28 cellular contexts compared by ENCODE assay signal in the genomic region with DNA sequence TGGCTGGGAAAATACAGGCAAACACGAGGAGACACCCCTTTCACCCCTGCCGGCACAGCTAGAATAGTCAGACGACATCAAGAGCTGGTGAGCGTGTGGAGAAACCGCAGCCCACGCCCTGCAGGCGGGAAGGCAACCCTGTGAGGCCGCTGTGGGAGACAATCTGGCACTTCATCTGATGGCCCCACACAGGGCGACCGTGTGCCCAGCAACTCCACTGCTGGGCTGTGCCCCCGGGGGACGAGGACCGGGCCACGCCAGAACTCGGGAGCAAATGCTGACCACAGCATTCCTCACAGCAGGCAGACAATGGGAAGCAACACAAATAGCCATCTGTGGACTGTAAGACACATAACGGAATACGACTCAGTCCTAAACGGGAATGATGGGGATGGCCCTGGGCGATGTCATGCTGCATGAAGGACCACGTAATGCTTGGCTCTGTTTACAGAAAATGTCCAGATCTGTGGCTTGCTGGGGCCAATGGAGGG. TPM values are rescaled to one million over a fixed set of nuclear protein-coding genes. Genes with fewer than 3 reads are reported as not detected.
A peak's percentile ranks its signal among the peaks of the same experiment; 100 is the strongest.
DNase-seq lines count a peak whose midpoint lies in the region; TF ChIP-seq lines count a peak whose summit lies in the region.
"Had no signal": no experiment of that assay in that cellular context is flagged by ENCODE, and none has a peak within 500 bp of the region (broad histone marks: within the 10 kb centered on the region; RNA-seq: fewer than 3 reads in every experiment).

No MANE protein-coding gene starts in this region.

- no peaks in the 10 kb centered on the region for H3K4me1 Mint-ChIP-seq in activated naive CD4-positive, alpha-beta T cell treated with anti-CD3 and anti-CD28 coated beads, Interleukin-2, amount 10 ng/mL, durations not matched to agents 7 days and 5 days
- H3K4me1 Mint-ChIP-seq: B cell had no signal

- no peak overlapping the region for H3K27ac Mint-ChIP-seq in activated naive CD4-positive, alpha-beta T cell treated with anti-CD3 and anti-CD28 coated beads, Interleukin-2, amount 10 ng/mL, durations not matched to agents 7 days and 5 days
- H3K27ac Mint-ChIP-seq: activated CD4-positive, alpha-beta memory T cell treated with anti-CD3 and anti-CD28 coated beads for 36 hours; B cell; CD8-positive, alpha-beta memory T cell; H9; stimulated activated effector memory CD8-positive, alpha-beta T cell treated with anti-CD3 and anti-CD28 coated beads, Interleukin-12 subunit alpha, Interleukin-12 subunit beta, amount 100 ng/mL, for 72 hours had no signal

- TF ChIP-seq POLR2A in suprapubic skin (IDR thresholded peaks at IDR 0.05), result no peak

- H3K36me3 Mint-ChIP-seq in activated naive CD4-positive, alpha-beta T cell treated with anti-CD3 and anti-CD28 coated beads, Interleukin-2, amount 10 ng/mL, durations not matched to agents 7 days and 5 days, result no peaks in the 10 kb centered on the region
- H3K36me3 Mint-ChIP-seq: activated CD4-positive, alpha-beta memory T cell treated with anti-CD3 and anti-CD28 coated beads for 36 hours; CD8-positive, alpha-beta memory T cell; stimulated activated effector memory CD8-positive, alpha-beta T cell treated with anti-CD3 and anti-CD28 coated beads, Interleukin-12 subunit alpha, Interleukin-12 subunit beta, amount 100 ng/mL, for 72 hours had no signal

- H3K27me3 Mint-ChIP-seq in activated naive CD4-positive, alpha-beta T cell treated with anti-CD3 and anti-CD28 coated beads, Interleukin-2, amount 10 ng/mL, durations not matched to agents 7 days and 5 days, result peaks cover 8% of the 10 kb centered on the region

- peaks cover 6% of the 10 kb centered on the region for H3K4me1 ChIP-seq in suprapubic skin
- H3K4me1 ChIP-seq: adrenal gland, breast epithelium, colonic mucosa, psoas muscle had no signal

- TF ChIP-seq EP300 in suprapubic skin (IDR thresholded peaks at IDR 0.05), result no peak

- H3K9me3 ChIP-seq in suprapubic skin, result no peaks in the 10 kb centered on the region
- H3K9me3 ChIP-seq in WERI-Rb-1 (ENCODE audit: severe bottlenecking), result no peaks in the 10 kb centered on the region
- H3K9me3 ChIP-seq: adrenal gland, breast epithelium, colonic mucosa, psoas muscle, vagina had no signal

- H3K27me3 ChIP-seq in suprapubic skin (peaks cover 45% of the 10 kb centered on the region), WERI-Rb-1 (ENCODE audit: insufficient read depth, low read depth, severe bottlenecking) (no peaks in the 10 kb centered on the region)
- H3K27me3 ChIP-seq: colonic mucosa, vagina had no signal

- H3K36me3 ChIP-seq in suprapubic skin (no peaks in the 10 kb centered on the region), WERI-Rb-1 (no peaks in the 10 kb centered on the region)
- H3K36me3 ChIP-seq: adrenal gland, breast epithelium, colonic mucosa, vagina had no signal

- H3K9me3 Mint-ChIP-seq in activated naive CD4-positive, alpha-beta T cell treated with anti-CD3 and anti-CD28 coated beads, Interleukin-2, amount 10 ng/mL, durations not matched to agents 7 days and 5 days, result no peaks in the 10 kb centered on the region
- H3K9me3 Mint-ChIP-seq: activated CD4-positive, alpha-beta memory T cell treated with anti-CD3 and anti-CD28 coated beads for 36 hours; CD8-positive, alpha-beta memory T cell; H9; stimulated activated effector memory CD8-positive, alpha-beta T cell treated with anti-CD3 and anti-CD28 coated beads, Interleukin-12 subunit alpha, Interleukin-12 subunit beta, amount 100 ng/mL, for 72 hours had no signal

- CTCF ChIA-PET in activated naive CD4-positive, alpha-beta T cell treated with anti-CD3 and anti-CD28 coated beads, Interleukin-2, amount 10 ng/mL, durations not matched to agents 7 days and 5 days (lab: Charles Lee), result no interaction called here

- TF ChIP-seq CTCF in suprapubic skin (IDR thresholded peaks at IDR 0.05), result no peak
- TF ChIP-seq CTCF in WERI-Rb-1 (IDR thresholded peaks at IDR 0.05; ENCODE audit: low read depth, low read length), result no peak

- DNase-seq in activated naive CD4-positive, alpha-beta T cell treated with anti-CD3 and anti-CD28 coated beads, Interleukin-2, amount 10 ng/mL, durations not matched to agents 7 days and 5 days, result peak; percentile 5
- DNase-seq in activated naive CD4-positive, alpha-beta T cell (lab: John Stamatoyannopoulos, UW), result no peak
- DNase-seq in SW480 (ENCODE audit: low spot score) (peak; percentile 27), islet precursor cell (peak; percentile 56), suprapubic skin (ENCODE audit: low spot score in 2 of 2) (peak; percentile 30 to 58), DMS153 (lab: John Stamatoyannopoulos, UW) (no peak), WERI-Rb-1 (no peak), HuH-7 (ENCODE audit: low spot score) (no peak)
- DNase-seq: activated CD4-positive, alpha-beta memory T cell treated with anti-CD3 and anti-CD28 coated beads for 36 hours; activated gamma-delta T cell treated with Interleukin-2 at 50 U/mL for 16 hours; adrenal gland; CD8-positive, alpha-beta memory T cell; colonic mucosa; H9; mammary epithelial cell; NCI-H1048; NCI-H187 treated with DMSO at 0.1 percent for 48 hours; NCI-H69; small intestine; stimulated activated CD4-positive, alpha-beta T cell treated with anti-CD3 and anti-CD28 coated beads, Interleukin-2, amount 100 ng/mL, for 24 hours; substantia nigra; T1000 had no signal

- no peak overlapping the region for H3K27ac ChIP-seq in suprapubic skin
- no peak overlapping the region for H3K27ac ChIP-seq in WERI-Rb-1
- H3K27ac ChIP-seq: adrenal gland, breast epithelium, colonic mucosa, psoas muscle, RWPE1, vagina had no signal

- H3K4me3 Mint-ChIP-seq in activated naive CD4-positive, alpha-beta T cell treated with anti-CD3 and anti-CD28 coated beads, Interleukin-2, amount 10 ng/mL, durations not matched to agents 7 days and 5 days, result no peak overlapping the region
- H3K4me3 Mint-ChIP-seq: activated CD4-positive, alpha-beta memory T cell treated with anti-CD3 and anti-CD28 coated beads for 36 hours; B cell; CD8-positive, alpha-beta memory T cell; H9; stimulated activated effector memory CD8-positive, alpha-beta T cell treated with anti-CD3 and anti-CD28 coated beads, Interleukin-12 subunit alpha, Interleukin-12 subunit beta, amount 100 ng/mL, for 72 hours had no signal

- WGBS in suprapubic skin, result 55% methylated on average over 18 of the region's 20 CpGs

- no peak overlapping the region for H3K4me3 ChIP-seq in suprapubic skin
- no peak overlapping the region for H3K4me3 ChIP-seq in WERI-Rb-1 (ENCODE audit: low read depth, low read length)
- H3K4me3 ChIP-seq: adrenal gland, breast epithelium, colonic mucosa, psoas muscle, vagina had no signal

RNA-seq across cellular contexts. Expression of a gene that starts 58.9 kb away (rescaled TPM):
- total RNA-seq in suprapubic skin, result under 1 TPM in 2 of 4 donors, not detected in 2; 0.11 to 0.21 TPM
- total RNA-seq: B cell, vagina had no signal

Comparison
In these comparisons a context has a peak if more than half of its experiments do, and no peak if none do; other contexts are left out.
1. DNase-seq: peak in activated naive CD4-positive, alpha-beta T cell treated with anti-CD3 and anti-CD28 coated beads, Interleukin-2, amount 10 ng/mL, durations not matched to agents 7 days and 5 days (single experiment), SW480 (single experiment), islet precursor cell (single experiment) and suprapubic skin (2 of 2); none in activated naive CD4-positive, alpha-beta T cell (0 of 4), DMS153 (single experiment), WERI-Rb-1 (single experiment) and HuH-7 (single experiment).